ENCODE assay signal across 9 cellular contexts in genomic region chr17:39399792-39400191, GRCh38. TPM values are rescaled to one million over a fixed set of nuclear protein-coding genes. Genes with fewer than 3 reads are reported as not detected.
A peak's percentile ranks its signal among the peaks of the same experiment; 100 is the strongest.
DNase-seq lines count a peak whose midpoint lies in the region; ATAC-seq and TF ChIP-seq lines count a peak whose summit lies in the region.
"Had no signal": no experiment of that assay in that cellular context is flagged by ENCODE, and none has a peak within 500 bp of the region (broad histone marks: within the 10 kb centered on the region; RNA-seq: fewer than 3 reads in every experiment).

No MANE protein-coding gene starts in this region.

- H3K4me3 Mint-ChIP-seq in WTC11: peak overlapping the region; percentile 96

- TF ChIP-seq CTCF in HFF-Myc (IDR thresholded peaks at IDR 0.05; ENCODE audit: low read depth, low read length, missing control alignments): no peak
- TF ChIP-seq CTCF in WTC11 (IDR thresholded peaks at IDR 0.05): no peak
- TF ChIP-seq CTCF in fibroblast of the aortic adventitia (IDR thresholded peaks at IDR 0.05; ENCODE audit: insufficient read depth, low read length): no peak
- TF ChIP-seq CTCF in gastrocnemius medialis (IDR thresholded peaks at IDR 0.05 in 4 of 5, conservative IDR thresholded peaks at IDR 0.05 in 1 of 5): no peak

- H3K9me3 ChIP-seq in gastrocnemius medialis (no peaks in the 10 kb centered on the region), HAP-1 (no peaks in the 10 kb centered on the region)
- H3K9me3 ChIP-seq: uterus had no signal

- ATAC-seq in WTC11 (no peak), gastrocnemius medialis (no peak)

- no peaks in the 10 kb centered on the region for H3K36me3 Mint-ChIP-seq in WTC11

- CTCF ChIA-PET in WTC11 (lab: Charles Lee): no interaction called here

- H3K27ac Mint-ChIP-seq in WTC11: no peak overlapping the region

- H3K4me3 ChIP-seq in HFF-Myc (replicated peaks; ENCODE audit: low read depth, low read length): peak overlapping the region; percentile 75
- H3K4me3 ChIP-seq in fibroblast of the aortic adventitia (ENCODE audit: low read depth, low read length): peak overlapping the region; percentile 75
- H3K4me3 ChIP-seq in gastrocnemius medialis: peak overlapping the region; percentile 76 to 99 (median 96)
- H3K4me3 ChIP-seq in HAP-1: no peak overlapping the region; the same call in 1 of the 2 replicates

- in situ Hi-C loops in gastrocnemius medialis (cut with MboI; ENCODE audit: low sequenced_read_pairs in 4 of 4) (loop anchor here in 1 of 4 donors (10.0 kb wide), 1 partner anchor 125 kb away; no protein-coding TSS in a partner anchor), HAP-1 (cut with MboI; ENCODE audit: low sequenced_read_pairs) (no loop called here)

- no peaks in the 10 kb centered on the region for H3K27me3 ChIP-seq in gastrocnemius medialis
- H3K27me3 ChIP-seq in HAP-1 (ENCODE audit: low read depth): no peaks in the 10 kb centered on the region
- H3K27me3 ChIP-seq: uterus had no signal

- peaks cover 7% of the 10 kb centered on the region for H3K4me1 Mint-ChIP-seq in WTC11

- peaks cover 4% of the 10 kb centered on the region for H3K27me3 Mint-ChIP-seq in WTC11 (ENCODE audit: low read depth)

- H3K4me1 ChIP-seq in gastrocnemius medialis (peaks cover 24 to 25% of the 10 kb centered on the region in 2 donors), HAP-1 (peaks cover 9% of the 10 kb centered on the region; the same call in 1 of the 2 replicates)

- no peak for TF ChIP-seq POLR2A in gastrocnemius medialis (IDR thresholded peaks at IDR 0.05)

- H3K36me3 ChIP-seq in gastrocnemius medialis (no peaks in the 10 kb centered on the region), HAP-1 (replicated peaks) (no peaks in the 10 kb centered on the region)
- H3K36me3 ChIP-seq: uterus had no signal

- H3K27ac ChIP-seq in gastrocnemius medialis: peak overlapping the region; percentile 94 to 99 (median 98)

- intact Hi-C loops in gastrocnemius medialis (cut with DNase I; ENCODE audit: low total_unique reads): loop anchor here (2.0 to 5.0 kb wide), 2 partner anchors 51 to 127 kb away; partner anchors contain the start of gene MED1

- POLR2A ChIA-PET in WTC11 (lab: Charles Lee): no interaction called here

- DNase-seq in HFF-Myc (ENCODE audit: extremely low read depth, low read depth) (no peak), WTC11 (ENCODE audit: low spot score) (no peak), fibroblast of the aortic adventitia (ENCODE audit: low read depth) (no peak), gastrocnemius medialis (no peak), activated gamma-delta T cell treated with Interleukin-2 at 50 U/mL for 16 hours (no peak), HAP-1 (ENCODE audit: low spot score in 2 of 2) (no peak), hepatic stellate cell (ENCODE audit: low spot score) (no peak)
- DNase-seq: NCI-H1930, uterus had no signal

- H3K9me3 Mint-ChIP-seq in WTC11: no peaks in the 10 kb centered on the region

TF ChIP-seq in WTC11, 78 proteins besides CTCF, POLR2A, EP300 and RAD21:
- TF ChIP-seq USF2 (CRISPR knock-in tag; IDR thresholded peaks at IDR 0.05) (no peak), ZNF425 (CRISPR knock-in tag; conservative IDR thresholded peaks at IDR 0.05) (no peak), ZNF263 (CRISPR knock-in tag; IDR thresholded peaks at IDR 0.05; ENCODE audit: low read depth) (no peak), ZSCAN18 (CRISPR knock-in tag; IDR thresholded peaks at IDR 0.05) (no peak), ESRRA (CRISPR knock-in tag; IDR thresholded peaks at IDR 0.05; ENCODE audit: borderline replicate concordance) (no peak), MXD4 (CRISPR knock-in tag; IDR thresholded peaks at IDR 0.05; ENCODE audit: borderline replicate concordance) (no peak), ELF4 (CRISPR knock-in tag; IDR thresholded peaks at IDR 0.05; ENCODE audit: low read depth) (no peak), MLX (CRISPR knock-in tag; IDR thresholded peaks at IDR 0.05) (no peak)

RNA-seq across cellular contexts. Expression of gene FBXL20, which starts 1.6 kb away (rescaled TPM):
- total RNA-seq in WTC11 (2021) (9.7 to 13.8 TPM (median 13.0 TPM) in 3 replicates), fibroblast of the aortic adventitia (ENCODE audit: low replicate concordance) (7.4 and 19.4 TPM in 2 replicates), gastrocnemius medialis (10 to 100 TPM; 10.4 to 15.4 (median 13.1) TPM)

RNA-seq across cellular contexts. Expression of gene MED1, which starts 51.3 kb away (rescaled TPM):
- 47.0 to 50.4 TPM (median 47.9 TPM) in 3 replicates for total RNA-seq in WTC11 (2021)
- 21.6 and 31.7 TPM in 2 replicates for total RNA-seq in fibroblast of the aortic adventitia (ENCODE audit: low replicate concordance)
- total RNA-seq in gastrocnemius medialis: 10 to 100 TPM; 16.3 to 25.1 (median 17.8) TPM
